2 cellular contexts compared by ENCODE assay signal in the genomic region with DNA sequence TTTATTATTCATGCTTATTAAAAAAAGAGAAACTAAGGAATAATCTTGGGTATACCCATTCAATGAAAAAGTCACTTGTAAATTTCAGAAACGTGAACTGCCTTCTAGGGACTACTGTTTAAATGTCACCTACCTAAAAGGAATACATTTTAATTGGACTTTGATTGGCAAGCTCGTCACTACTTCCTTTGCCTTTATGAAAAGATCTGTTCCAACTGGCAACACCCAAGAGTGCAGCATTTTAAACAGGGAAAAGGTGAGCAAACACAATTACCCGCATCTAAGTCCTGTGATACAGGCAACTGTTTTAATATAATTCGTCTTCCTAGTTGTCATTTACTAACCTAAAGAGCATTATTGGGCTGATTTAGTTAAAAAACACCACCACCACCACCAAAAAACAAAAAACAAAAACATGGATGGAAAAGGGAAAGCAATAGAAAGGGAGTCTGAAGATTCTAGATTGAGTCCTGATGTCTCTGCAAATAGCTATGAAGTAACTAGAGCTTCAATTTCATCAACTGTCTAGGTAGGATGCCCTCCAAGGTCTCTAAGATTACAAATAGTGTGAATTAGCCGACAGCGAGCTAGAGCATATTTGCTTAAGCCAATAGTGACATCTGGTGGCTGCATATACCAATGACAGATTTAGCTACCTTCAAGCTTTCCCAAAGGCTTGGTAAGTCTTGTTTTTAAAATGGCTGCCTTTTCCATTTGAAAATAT.
TF ChIP-seq lines count a peak whose summit lies in the region.

No MANE protein-coding gene starts in this region.

TF ChIP-seq in HEK293, 187 proteins besides CTCF, POLR2A, EP300 and RAD21 (continues in another document):
- TF ChIP-seq BCL11B (tag by site-specific recombination; IDR thresholded peaks at IDR 0.05; ENCODE audit: low read depth): no peak
- TF ChIP-seq, protein P1, sequence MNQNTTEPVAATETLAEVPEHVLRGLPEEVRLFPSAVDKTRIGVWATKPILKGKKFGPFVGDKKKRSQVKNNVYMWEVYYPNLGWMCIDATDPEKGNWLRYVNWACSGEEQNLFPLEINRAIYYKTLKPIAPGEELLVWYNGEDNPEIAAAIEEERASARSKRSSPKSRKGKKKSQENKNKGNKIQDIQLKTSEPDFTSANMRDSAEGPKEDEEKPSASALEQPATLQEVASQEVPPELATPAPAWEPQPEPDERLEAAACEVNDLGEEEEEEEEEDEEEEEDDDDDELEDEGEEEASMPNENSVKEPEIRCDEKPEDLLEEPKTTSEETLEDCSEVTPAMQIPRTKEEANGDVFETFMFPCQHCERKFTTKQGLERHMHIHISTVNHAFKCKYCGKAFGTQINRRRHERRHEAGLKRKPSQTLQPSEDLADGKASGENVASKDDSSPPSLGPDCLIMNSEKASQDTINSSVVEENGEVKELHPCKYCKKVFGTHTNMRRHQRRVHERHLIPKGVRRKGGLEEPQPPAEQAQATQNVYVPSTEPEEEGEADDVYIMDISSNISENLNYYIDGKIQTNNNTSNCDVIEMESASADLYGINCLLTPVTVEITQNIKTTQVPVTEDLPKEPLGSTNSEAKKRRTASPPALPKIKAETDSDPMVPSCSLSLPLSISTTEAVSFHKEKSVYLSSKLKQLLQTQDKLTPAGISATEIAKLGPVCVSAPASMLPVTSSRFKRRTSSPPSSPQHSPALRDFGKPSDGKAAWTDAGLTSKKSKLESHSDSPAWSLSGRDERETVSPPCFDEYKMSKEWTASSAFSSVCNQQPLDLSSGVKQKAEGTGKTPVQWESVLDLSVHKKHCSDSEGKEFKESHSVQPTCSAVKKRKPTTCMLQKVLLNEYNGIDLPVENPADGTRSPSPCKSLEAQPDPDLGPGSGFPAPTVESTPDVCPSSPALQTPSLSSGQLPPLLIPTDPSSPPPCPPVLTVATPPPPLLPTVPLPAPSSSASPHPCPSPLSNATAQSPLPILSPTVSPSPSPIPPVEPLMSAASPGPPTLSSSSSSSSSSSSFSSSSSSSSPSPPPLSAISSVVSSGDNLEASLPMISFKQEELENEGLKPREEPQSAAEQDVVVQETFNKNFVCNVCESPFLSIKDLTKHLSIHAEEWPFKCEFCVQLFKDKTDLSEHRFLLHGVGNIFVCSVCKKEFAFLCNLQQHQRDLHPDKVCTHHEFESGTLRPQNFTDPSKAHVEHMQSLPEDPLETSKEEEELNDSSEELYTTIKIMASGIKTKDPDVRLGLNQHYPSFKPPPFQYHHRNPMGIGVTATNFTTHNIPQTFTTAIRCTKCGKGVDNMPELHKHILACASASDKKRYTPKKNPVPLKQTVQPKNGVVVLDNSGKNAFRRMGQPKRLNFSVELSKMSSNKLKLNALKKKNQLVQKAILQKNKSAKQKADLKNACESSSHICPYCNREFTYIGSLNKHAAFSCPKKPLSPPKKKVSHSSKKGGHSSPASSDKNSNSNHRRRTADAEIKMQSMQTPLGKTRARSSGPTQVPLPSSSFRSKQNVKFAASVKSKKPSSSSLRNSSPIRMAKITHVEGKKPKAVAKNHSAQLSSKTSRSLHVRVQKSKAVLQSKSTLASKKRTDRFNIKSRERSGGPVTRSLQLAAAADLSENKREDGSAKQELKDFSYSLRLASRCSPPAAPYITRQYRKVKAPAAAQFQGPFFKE (tag by site-specific recombination; IDR thresholded peaks at IDR 0.05; ENCODE audit: borderline replicate concordance): no peak
- TF ChIP-seq ZNF221 (tag by site-specific recombination; IDR thresholded peaks at IDR 0.05; ENCODE audit: borderline replicate concordance): no peak
- TF ChIP-seq ZNF223 (tag by site-specific recombination; IDR thresholded peaks at IDR 0.05): no peak
- TF ChIP-seq ZNF148 (tag by site-specific recombination; IDR thresholded peaks at IDR 0.05; ENCODE audit: borderline replicate concordance): no peak
- peak; percentile 36; the same call in 1 of the 2 replicates for TF ChIP-seq ZNF518A (tag by site-specific recombination; conservative IDR thresholded peaks at IDR 0.05; ENCODE audit: low read depth)

TF ChIP-seq in K562, 482 proteins besides CTCF, POLR2A, EP300 and RAD21 (continues in another document):
- TF ChIP-seq SIX5 (IDR thresholded peaks at IDR 0.05; ENCODE audit: borderline replicate concordance in 1 of 2, insufficient read depth in 1 of 2, low read depth in 1 of 2, low read length in 2 of 2) (no peak), ZBTB40 (IDR thresholded peaks at IDR 0.05) (no peak), ZBTB40 (CRISPR knock-in tag; IDR thresholded peaks at IDR 0.05) (no peak), MED1 (CRISPR knock-in tag; IDR thresholded peaks at IDR 0.05; ENCODE audit: borderline replicate concordance) (no peak), XRCC3 (IDR thresholded peaks at IDR 0.05) (no peak), TRIM28 (IDR thresholded peaks at IDR 0.05) (no peak), RNF2 (IDR thresholded peaks at IDR 0.05) (no peak), FOXA3 (CRISPR knock-in tag; conservative IDR thresholded peaks at IDR 0.05 in 1 of 2, IDR thresholded peaks at IDR 0.05 in 1 of 2) (peak in 1 of 2 experiments; percentile 42; a peak in 1 of 4 replicates), TAL1 (IDR thresholded peaks at IDR 0.05) (no peak), PURB (CRISPR knock-in tag; IDR thresholded peaks at IDR 0.05; ENCODE audit: low read depth) (no peak)
- TF ChIP-seq, protein P2, sequence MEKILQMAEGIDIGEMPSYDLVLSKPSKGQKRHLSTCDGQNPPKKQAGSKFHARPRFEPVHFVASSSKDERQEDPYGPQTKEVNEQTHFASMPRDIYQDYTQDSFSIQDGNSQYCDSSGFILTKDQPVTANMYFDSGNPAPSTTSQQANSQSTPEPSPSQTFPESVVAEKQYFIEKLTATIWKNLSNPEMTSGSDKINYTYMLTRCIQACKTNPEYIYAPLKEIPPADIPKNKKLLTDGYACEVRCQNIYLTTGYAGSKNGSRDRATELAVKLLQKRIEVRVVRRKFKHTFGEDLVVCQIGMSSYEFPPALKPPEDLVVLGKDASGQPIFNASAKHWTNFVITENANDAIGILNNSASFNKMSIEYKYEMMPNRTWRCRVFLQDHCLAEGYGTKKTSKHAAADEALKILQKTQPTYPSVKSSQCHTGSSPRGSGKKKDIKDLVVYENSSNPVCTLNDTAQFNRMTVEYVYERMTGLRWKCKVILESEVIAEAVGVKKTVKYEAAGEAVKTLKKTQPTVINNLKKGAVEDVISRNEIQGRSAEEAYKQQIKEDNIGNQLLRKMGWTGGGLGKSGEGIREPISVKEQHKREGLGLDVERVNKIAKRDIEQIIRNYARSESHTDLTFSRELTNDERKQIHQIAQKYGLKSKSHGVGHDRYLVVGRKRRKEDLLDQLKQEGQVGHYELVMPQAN (IDR thresholded peaks at IDR 0.05; ENCODE audit: borderline replicate concordance): no peak
- TF ChIP-seq, protein P3, sequence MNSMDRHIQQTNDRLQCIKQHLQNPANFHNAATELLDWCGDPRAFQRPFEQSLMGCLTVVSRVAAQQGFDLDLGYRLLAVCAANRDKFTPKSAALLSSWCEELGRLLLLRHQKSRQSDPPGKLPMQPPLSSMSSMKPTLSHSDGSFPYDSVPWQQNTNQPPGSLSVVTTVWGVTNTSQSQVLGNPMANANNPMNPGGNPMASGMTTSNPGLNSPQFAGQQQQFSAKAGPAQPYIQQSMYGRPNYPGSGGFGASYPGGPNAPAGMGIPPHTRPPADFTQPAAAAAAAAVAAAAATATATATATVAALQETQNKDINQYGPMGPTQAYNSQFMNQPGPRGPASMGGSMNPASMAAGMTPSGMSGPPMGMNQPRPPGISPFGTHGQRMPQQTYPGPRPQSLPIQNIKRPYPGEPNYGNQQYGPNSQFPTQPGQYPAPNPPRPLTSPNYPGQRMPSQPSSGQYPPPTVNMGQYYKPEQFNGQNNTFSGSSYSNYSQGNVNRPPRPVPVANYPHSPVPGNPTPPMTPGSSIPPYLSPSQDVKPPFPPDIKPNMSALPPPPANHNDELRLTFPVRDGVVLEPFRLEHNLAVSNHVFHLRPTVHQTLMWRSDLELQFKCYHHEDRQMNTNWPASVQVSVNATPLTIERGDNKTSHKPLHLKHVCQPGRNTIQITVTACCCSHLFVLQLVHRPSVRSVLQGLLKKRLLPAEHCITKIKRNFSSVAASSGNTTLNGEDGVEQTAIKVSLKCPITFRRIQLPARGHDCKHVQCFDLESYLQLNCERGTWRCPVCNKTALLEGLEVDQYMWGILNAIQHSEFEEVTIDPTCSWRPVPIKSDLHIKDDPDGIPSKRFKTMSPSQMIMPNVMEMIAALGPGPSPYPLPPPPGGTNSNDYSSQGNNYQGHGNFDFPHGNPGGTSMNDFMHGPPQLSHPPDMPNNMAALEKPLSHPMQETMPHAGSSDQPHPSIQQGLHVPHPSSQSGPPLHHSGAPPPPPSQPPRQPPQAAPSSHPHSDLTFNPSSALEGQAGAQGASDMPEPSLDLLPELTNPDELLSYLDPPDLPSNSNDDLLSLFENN (IDR thresholded peaks at IDR 0.05; ENCODE audit: low read depth in 2 of 2, low read length in 2 of 2): no peak
- TF ChIP-seq, protein P4, sequence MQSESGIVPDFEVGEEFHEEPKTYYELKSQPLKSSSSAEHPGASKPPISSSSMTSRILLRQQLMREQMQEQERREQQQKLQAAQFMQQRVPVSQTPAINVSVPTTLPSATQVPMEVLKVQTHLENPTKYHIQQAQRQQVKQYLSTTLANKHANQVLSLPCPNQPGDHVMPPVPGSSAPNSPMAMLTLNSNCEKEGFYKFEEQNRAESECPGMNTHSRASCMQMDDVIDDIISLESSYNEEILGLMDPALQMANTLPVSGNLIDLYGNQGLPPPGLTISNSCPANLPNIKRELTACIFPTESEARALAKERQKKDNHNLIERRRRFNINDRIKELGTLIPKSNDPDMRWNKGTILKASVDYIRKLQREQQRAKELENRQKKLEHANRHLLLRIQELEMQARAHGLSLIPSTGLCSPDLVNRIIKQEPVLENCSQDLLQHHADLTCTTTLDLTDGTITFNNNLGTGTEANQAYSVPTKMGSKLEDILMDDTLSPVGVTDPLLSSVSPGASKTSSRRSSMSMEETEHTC (IDR thresholded peaks at IDR 0.05): no peak
- TF ChIP-seq, protein P5, sequence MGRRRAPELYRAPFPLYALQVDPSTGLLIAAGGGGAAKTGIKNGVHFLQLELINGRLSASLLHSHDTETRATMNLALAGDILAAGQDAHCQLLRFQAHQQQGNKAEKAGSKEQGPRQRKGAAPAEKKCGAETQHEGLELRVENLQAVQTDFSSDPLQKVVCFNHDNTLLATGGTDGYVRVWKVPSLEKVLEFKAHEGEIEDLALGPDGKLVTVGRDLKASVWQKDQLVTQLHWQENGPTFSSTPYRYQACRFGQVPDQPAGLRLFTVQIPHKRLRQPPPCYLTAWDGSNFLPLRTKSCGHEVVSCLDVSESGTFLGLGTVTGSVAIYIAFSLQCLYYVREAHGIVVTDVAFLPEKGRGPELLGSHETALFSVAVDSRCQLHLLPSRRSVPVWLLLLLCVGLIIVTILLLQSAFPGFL (CRISPR knock-in tag; IDR thresholded peaks at IDR 0.05): no peak
- TF ChIP-seq, protein P6, sequence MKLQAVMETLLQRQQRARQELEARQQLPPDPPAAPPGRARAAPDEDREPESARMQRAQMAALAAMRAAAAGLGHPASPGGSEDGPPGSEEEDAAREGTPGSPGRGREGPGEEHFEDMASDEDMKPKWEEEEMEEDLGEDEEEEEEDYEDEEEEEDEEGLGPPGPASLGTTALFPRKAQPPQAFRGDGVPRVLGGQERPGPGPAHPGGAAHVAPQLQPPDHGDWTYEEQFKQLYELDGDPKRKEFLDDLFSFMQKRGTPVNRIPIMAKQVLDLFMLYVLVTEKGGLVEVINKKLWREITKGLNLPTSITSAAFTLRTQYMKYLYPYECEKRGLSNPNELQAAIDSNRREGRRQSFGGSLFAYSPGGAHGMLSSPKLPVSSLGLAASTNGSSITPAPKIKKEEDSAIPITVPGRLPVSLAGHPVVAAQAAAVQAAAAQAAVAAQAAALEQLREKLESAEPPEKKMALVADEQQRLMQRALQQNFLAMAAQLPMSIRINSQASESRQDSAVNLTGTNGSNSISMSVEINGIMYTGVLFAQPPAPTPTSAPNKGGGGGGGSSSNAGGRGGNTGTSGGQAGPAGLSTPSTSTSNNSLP (IDR thresholded peaks at IDR 0.05; ENCODE audit: borderline replicate concordance, low read depth, low read length): 0 out of 2 replicates have a peak, but pooled peaks have one; percentile 38
